Comparison of ENCODE assay signal across 1 cellular context in genomic region chr22:42868751-42869251, GRCh38.
TF ChIP-seq lines count a peak whose summit lies in the region.

No MANE protein-coding gene starts in this region.

TF ChIP-seq in IMR-90, 13 proteins besides CTCF, POLR2A, EP300 and RAD21 (continued from another document):
- no peak for TF ChIP-seq ELK1 (IDR thresholded peaks at IDR 0.05; ENCODE audit: borderline replicate concordance, low read depth, low read length)
- TF ChIP-seq SMC3 (IDR thresholded peaks at IDR 0.05; ENCODE audit: low read depth, low read length), result no peak
- no peak for TF ChIP-seq RFX5 (IDR thresholded peaks at IDR 0.05; ENCODE audit: low read depth, low read length)
TF ChIP-seq in IMR-90: peak in this region for 0.
